9 cellular contexts compared by ENCODE assay signal in genomic region chr9:117729375-117729774, GRCh38. TPM values are rescaled to one million over a fixed set of nuclear protein-coding genes. Genes with fewer than 3 reads are reported as not detected.
"Had no signal": no experiment of that assay in that cellular context is flagged by ENCODE, and none has a peak within 500 bp of the region (broad histone marks: within the 10 kb centered on the region; RNA-seq: fewer than 3 reads in every experiment).

No MANE protein-coding gene starts in this region.

- H3K4me3 ChIP-seq: GM23248, HAP-1, K562 had no signal

- H3K9ac ChIP-seq: GM23248 had no signal

- H3K4me1 ChIP-seq: HAP-1 had no signal

- H3K9me3 ChIP-seq: HAP-1 had no signal

- H2AFZ ChIP-seq: GM23248 had no signal

- H3K27ac ChIP-seq: GM23248 had no signal

- DNase-seq: GM23248, GOT3, HFFc6, IMR-90 had no signal

- H3K36me3 ChIP-seq: HAP-1 had no signal

- ATAC-seq: HCT116, K562 had no signal

- FAIRE-seq: H54, HTR-8/SVneo, K562 had no signal

RNA-seq across cellular contexts. Expression of gene TLR4, which starts 25.2 kb away (rescaled TPM):
- polyA plus RNA-seq: IMR-90, K562 had no signal
